In genomic region chr4:98261291-98262271, GRCh38 we compare ENCODE assay signal across 1 cellular context.
TF ChIP-seq lines count a peak whose summit lies in the region.

Gene RAP1GDS1, plus strand, starts transcription at chr4:98261384. Its CDS starts 182 bp downstream, at chr4:98261566.

TF ChIP-seq in HepG2, 621 proteins besides CTCF, POLR2A, EP300 and RAD21 (continued from another document):
- TF ChIP-seq KIAA2018 (CRISPR knock-in tag; IDR thresholded peaks at IDR 0.05; ENCODE audit: borderline replicate concordance) (no peak), IKZF4 (CRISPR knock-in tag; IDR thresholded peaks at IDR 0.05; ENCODE audit: borderline replicate concordance, low read depth, not compliant biosample characterization) (no peak), ZNF235 (CRISPR knock-in tag; IDR thresholded peaks at IDR 0.05; ENCODE audit: borderline replicate concordance) (0 out of 2 replicates have a peak, but pooled peaks have one; percentile 70)
